11 cellular contexts compared by ENCODE assay signal in genomic region chr3:16433701-16434151, GRCh38.
DNase-seq lines count a peak whose midpoint lies in the region; ATAC-seq, FAIRE-seq and TF ChIP-seq lines count a peak whose summit lies in the region.
"Had no signal": no experiment of that assay in that cellular context is flagged by ENCODE, and none has a peak within 500 bp of the region (broad histone marks: within the 10 kb centered on the region; RNA-seq: fewer than 3 reads in every experiment).

No MANE protein-coding gene starts in this region.

- DNase-seq in GM06990 (ENCODE audit: extremely low read depth, insufficient read length) (peak; percentile 84), H54 (ENCODE audit: insufficient read length, low spot score) (no peak), left lobe of liver (ENCODE audit: low spot score) (no peak), dedifferentiated amniotic fluid mesenchymal stem cell (ENCODE audit: extremely low spot score) (no peak)
- DNase-seq in activated CD4-positive, alpha-beta T cell treated with anti-CD3 and anti-CD28 coated beads, Interleukin-2, amount 50 U/mL, for 1 hour, result no peak
- DNase-seq: activated naive CD8-positive, alpha-beta T cell treated with anti-CD3 and anti-CD28 coated beads, Interleukin-2, amount 10 ng/mL, durations not matched to agents 7 days and 5 days; pancreas had no signal

- H3K36me3 ChIP-seq in GM06990 (ENCODE audit: control insufficient read depth, insufficient read depth, low read length), result peaks cover 8% of the 10 kb centered on the region
- H3K36me3 ChIP-seq: pancreas had no signal

- TF ChIP-seq CTCF in GM06990 (IDR thresholded peaks at IDR 0.05; ENCODE audit: insufficient read depth, low read length, poor library complexity, severe bottlenecking), result no peak

- FAIRE-seq in H54 (lab: Jason Lieb, UNC), result no peak
- FAIRE-seq: endothelial cell of umbilical vein, pancreas had no signal

- peak; percentile 81 for ATAC-seq in GM19324 (IDR thresholded peaks at IDR 0.05; ENCODE audit: low FRiP score, unreplicated experiment)
- ATAC-seq in HG02763 (IDR thresholded peaks at IDR 0.05; ENCODE audit: unreplicated experiment), result peak; percentile 78
- ATAC-seq in HG03558 (IDR thresholded peaks at IDR 0.05; ENCODE audit: extremely low read depth, unreplicated experiment), result peak; percentile 50
- no peak for ATAC-seq in left lobe of liver
- ATAC-seq: pancreas had no signal

- H3K27me3 ChIP-seq in GM06990 (replicated peaks; ENCODE audit: control insufficient read depth, insufficient read depth, low read length), result no peaks in the 10 kb centered on the region

- H3K4me3 ChIP-seq in GM06990 (replicated peaks; ENCODE audit: low read depth, low read length), result peak overlapping the region; percentile 3; the same call in 1 of the 2 replicates
- H3K4me3 ChIP-seq: pancreas had no signal

- no peak for TF ChIP-seq POLR2A in H54 (IDR thresholded peaks at IDR 0.05; ENCODE audit: low read depth, low read length)
